16 cellular contexts compared by ENCODE assay signal in the genomic region with DNA sequence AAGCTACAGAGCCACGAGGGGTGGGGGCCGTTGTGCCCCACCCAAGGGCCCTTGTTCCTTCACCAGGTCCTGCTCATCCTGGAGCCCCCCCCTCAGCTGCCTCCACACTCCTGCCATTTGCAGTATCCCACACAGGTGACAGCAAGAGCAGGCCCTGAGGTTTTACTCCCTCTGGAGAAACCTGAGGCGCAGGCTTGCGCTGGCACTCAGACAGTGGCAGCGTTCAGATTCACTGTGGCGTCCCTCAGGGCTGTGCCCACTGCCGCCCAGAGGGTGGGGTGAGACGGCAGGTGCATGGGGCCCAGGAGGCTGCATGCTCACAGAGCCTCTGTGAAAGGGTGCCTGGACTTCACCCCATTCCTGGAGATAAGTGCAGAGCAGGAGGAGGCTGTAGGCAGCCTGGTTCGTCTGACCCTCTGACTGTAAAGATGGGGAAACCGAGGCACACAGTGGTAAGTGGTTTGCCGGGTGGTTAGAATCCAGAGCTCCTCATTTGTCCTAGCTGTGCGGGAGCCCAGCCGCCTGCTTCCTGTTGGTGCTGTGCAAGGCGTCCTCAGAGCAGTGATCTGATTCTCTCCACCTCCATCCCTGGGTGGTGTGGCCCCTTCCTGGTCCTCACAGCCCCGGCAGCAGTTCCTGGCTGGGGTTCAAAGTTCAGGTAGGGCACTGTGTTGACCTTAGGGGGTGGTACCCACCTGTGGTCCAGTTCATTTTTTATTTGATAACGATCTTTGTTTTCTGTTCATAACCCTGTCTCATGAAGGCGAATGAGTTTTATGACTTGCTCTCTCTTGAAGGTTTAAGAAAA. TPM values are rescaled to one million over a fixed set of nuclear protein-coding genes. Genes with fewer than 3 reads are reported as not detected.
DNase-seq lines count a peak whose midpoint lies in the region; ATAC-seq and TF ChIP-seq lines count a peak whose summit lies in the region.
"Had no signal": no experiment of that assay in that cellular context is flagged by ENCODE, and none has a peak within 500 bp of the region (broad histone marks: within the 10 kb centered on the region; RNA-seq: fewer than 3 reads in every experiment).

No MANE protein-coding gene starts in this region.

- H2BK120ac ChIP-seq in trophoblast cell (ENCODE audit: insufficient read depth, low read length, poor library complexity): no peak overlapping the region

- no peak overlapping the region for H3K14ac ChIP-seq in trophoblast cell (ENCODE audit: low read length)

- no peak overlapping the region for H4K8ac ChIP-seq in trophoblast cell (ENCODE audit: low read depth, low read length)

- H2BK5ac ChIP-seq in trophoblast cell (ENCODE audit: low read depth, low read length, poor library complexity): no peak overlapping the region

- peak overlapping the region; percentile 16 for H2BK12ac ChIP-seq in trophoblast cell (ENCODE audit: low read length)

- DNase-seq in SHP77 (lab: John Stamatoyannopoulos, UW) (peak; percentile 45 to 73), SHP77 treated with DMSO at 0.1 percent for 48 hours (lab: John Stamatoyannopoulos, UW) (no peak), NCI-H2107 (lab: John Stamatoyannopoulos, UW) (peak; percentile 74), hepatocyte (ENCODE audit: low spot score) (no peak), trophoblast cell (no peak), 8988T (no peak), NOMO-1 (lab: John Stamatoyannopoulos, UW; ENCODE audit: unreplicated experiment in 2 of 2) (no peak)
- DNase-seq: activated CD8-positive, alpha-beta memory T cell treated with anti-CD3 and anti-CD28 coated beads for 24 hours; activated naive CD4-positive, alpha-beta T cell; central memory CD4-positive, alpha-beta T cell; left ventricle myocardium superior; NCI-H226; posterior cingulate gyrus; stimulated activated CD4-positive, alpha-beta T cell treated with anti-CD3 and anti-CD28 coated beads, Interleukin-2, amount 100 ng/mL, for 48 hours had no signal

- H2AFZ ChIP-seq in hepatocyte: no peak overlapping the region
- no peak overlapping the region for H2AFZ ChIP-seq in trophoblast cell (ENCODE audit: insufficient read depth, low read length, poor library complexity)

- H3K79me2 ChIP-seq in hepatocyte (peaks cover 12% of the 10 kb centered on the region), trophoblast cell (ENCODE audit: control insufficient read depth, insufficient read depth, low read length, poor library complexity) (peaks cover 5% of the 10 kb centered on the region)

- H2AK5ac ChIP-seq in trophoblast cell (ENCODE audit: low read length): no peak overlapping the region

- H3K36me3 ChIP-seq in hepatocyte (replicated peaks; ENCODE audit: insufficient read depth, low read depth) (no peaks in the 10 kb centered on the region), trophoblast cell (ENCODE audit: control insufficient read depth in 1 of 2, insufficient read depth in 2 of 2, low read length in 2 of 2) (peaks cover 7 to 12% of the 10 kb centered on the region in 2 experiments)

- peak overlapping the region; percentile 50 for H3K4ac ChIP-seq in trophoblast cell (ENCODE audit: low read depth, low read length)

- H3K4me2 ChIP-seq in hepatocyte (peak overlapping the region; percentile 93), trophoblast cell (ENCODE audit: low read length) (peak overlapping the region; percentile 89)

- no peak for TF ChIP-seq CTCF in hepatocyte (IDR thresholded peaks at IDR 0.05; ENCODE audit: poor library complexity)

- H3K4me3 ChIP-seq in hepatocyte: no peak overlapping the region
- H3K4me3 ChIP-seq in trophoblast cell (ENCODE audit: low read depth, low read length): no peak overlapping the region

- no peak overlapping the region for H3K23ac ChIP-seq in trophoblast cell (ENCODE audit: low read length)

- no peak overlapping the region for H3K9ac ChIP-seq in trophoblast cell (ENCODE audit: low read length)

- H3K79me1 ChIP-seq in trophoblast cell (ENCODE audit: low read length): peaks cover 5% of the 10 kb centered on the region

- H3K27ac ChIP-seq in hepatocyte (peak overlapping the region; percentile 88), trophoblast cell (ENCODE audit: low read depth, low read length) (no peak overlapping the region)

- H3K9me3 ChIP-seq in hepatocyte (ENCODE audit: low read depth) (no peaks in the 10 kb centered on the region), trophoblast cell (ENCODE audit: insufficient read depth, low read depth, low read length) (peaks cover 5% of the 10 kb centered on the region)

- no peaks in the 10 kb centered on the region for H4K20me1 ChIP-seq in hepatocyte (ENCODE audit: insufficient read depth, poor library complexity, severe bottlenecking)

- H3K4me1 ChIP-seq in hepatocyte (ENCODE audit: insufficient read depth): peaks cover 28% of the 10 kb centered on the region
- H3K4me1 ChIP-seq in trophoblast cell (ENCODE audit: control insufficient read depth in 1 of 2, insufficient read depth in 2 of 2, low read length in 2 of 2): peaks cover 8 to 13% of the 10 kb centered on the region in 2 experiments

- WGBS in hepatocyte (ENCODE audit: low lambda C conversion rate, missing lambda C conversion rate): 69% methylated on average over 17 of the region's 17 CpGs
- no CpG with 5 or more reads among the region's 17 CpGs for WGBS in trophoblast cell (ENCODE audit: extremely low coverage, insufficient coverage, insufficient read length)

- no peak overlapping the region for H4K12ac ChIP-seq in trophoblast cell (ENCODE audit: low read depth, low read length)

- peak overlapping the region; percentile 15 for H4K91ac ChIP-seq in trophoblast cell (ENCODE audit: low read depth, low read length)

- H3K18ac ChIP-seq in trophoblast cell (ENCODE audit: low read length): no peak overlapping the region

- H3K9me2 ChIP-seq in hepatocyte (replicated peaks; ENCODE audit: insufficient read depth): no peaks in the 10 kb centered on the region

- no peak for ATAC-seq in GM18861 (IDR thresholded peaks at IDR 0.05; ENCODE audit: unreplicated experiment)
- ATAC-seq: left ventricle myocardium superior; stimulated activated memory B cell treated with anti-CD40 and anti-IgM and Interleukin-4, amounts not matched to agents 10 μg/mL and 1 μg/mL and 100 μg/mL, for 72 hours had no signal

- H3K27me3 ChIP-seq in hepatocyte (no peaks in the 10 kb centered on the region), trophoblast cell (ENCODE audit: insufficient read depth, low read length) (no peaks in the 10 kb centered on the region)

RNA-seq across cellular contexts. Expression of gene SPIRE2, which starts 1.6 kb away (rescaled TPM):
- 16.9 and 21.7 TPM in 2 replicates for total RNA-seq in hepatocyte
- polyA plus RNA-seq in hepatocyte: 13.4 and 18.4 TPM in 2 replicates
- polyA plus RNA-seq in trophoblast cell (2013): 41.1 and 43.3 TPM in 2 replicates

RNA-seq across cellular contexts. Expression of gene FANCA, which starts 13.4 kb away (rescaled TPM):
- total RNA-seq in hepatocyte: 6.1 and 9.5 TPM in 2 replicates
- polyA plus RNA-seq in hepatocyte: 9.6 and 11.4 TPM in 2 replicates
- 31.2 TPM in 2 replicates for polyA plus RNA-seq in trophoblast cell (2013)

RNA-seq across cellular contexts. Expression of gene TCF25, which starts 43.6 kb away (rescaled TPM):
- total RNA-seq in hepatocyte: 79.3 and 130 TPM in 2 replicates
- polyA plus RNA-seq in hepatocyte: 206 and 256 TPM in 2 replicates
- polyA plus RNA-seq in trophoblast cell (2013): 163 and 166 TPM in 2 replicates

Comparison
In these comparisons a context has a peak if more than half of its experiments do, and no peak if none do; other contexts are left out.
1. DNase-seq: peak in SHP77 (2 of 2) and NCI-H2107 (single experiment); none in SHP77 treated with DMSO at 0.1 percent for 48 hours (single experiment), hepatocyte (single experiment), trophoblast cell (0 of 2), 8988T (single experiment) and NOMO-1 (0 of 2).